8 cellular contexts compared by ENCODE assay signal in genomic region chr2:86622409-86622877, GRCh38. TPM values are rescaled to one million over a fixed set of nuclear protein-coding genes. Genes with fewer than 3 reads are reported as not detected.
DNase-seq lines count a peak whose midpoint lies in the region; ATAC-seq, FAIRE-seq and TF ChIP-seq lines count a peak whose summit lies in the region.

No MANE protein-coding gene starts in this region.

- H3K36me3 ChIP-seq in Panc1 (ENCODE audit: control insufficient read depth, insufficient read depth, low read length) (peaks cover 20% of the 10 kb centered on the region), iPS-18a (ENCODE audit: control insufficient read depth, low read depth, low read length) (peaks cover 4% of the 10 kb centered on the region), small intestine (ENCODE audit: control insufficient read depth in 2 of 2, insufficient read depth in 2 of 2, low read length in 2 of 2) (peaks cover 0 to 4% of the 10 kb centered on the region in 2 donors)

- CTCF ChIA-PET in Panc1 (lab: Charles Lee) = no interaction called here

- ATAC-seq in Panc1 = no peak
- no peak for ATAC-seq in HG03565 (IDR thresholded peaks at IDR 0.05; ENCODE audit: unreplicated experiment)
- no peak for ATAC-seq in GM21529 (IDR thresholded peaks at IDR 0.05; ENCODE audit: unreplicated experiment)

- POLR2A ChIA-PET in Panc1 (lab: Charles Lee) = no interaction called here

- no TSS peak for BruUV-seq in Panc1 (replicated peaks; lab: Mats Ljungman, UMichigan)

- WGBS in small intestine, 3 donors = 0 to 1% (median 1%) methylated on average over 13 of the region's 13 CpGs

- intact Hi-C loops in Panc1 (cut with micrococcal nuclease; ENCODE audit: unreplicated experiment) = no loop called here

- TF ChIP-seq CTCF in Panc1 (IDR thresholded peaks at IDR 0.05) (no peak), astrocyte of the spinal cord (IDR thresholded peaks at IDR 0.05; ENCODE audit: low read depth, low read length) (no peak)

- H3K4me3 ChIP-seq in Panc1 (ENCODE audit: low read depth in 2 of 2, low read length in 2 of 2) (peak overlapping the region; percentile 97 to 99), astrocyte of the spinal cord (ENCODE audit: low read depth, low read length) (peak overlapping the region; percentile 88), iPS-18a (ENCODE audit: low read length) (peak overlapping the region; percentile 83), small intestine (ENCODE audit: low read depth in 1 of 2, low read length in 2 of 2) (peak overlapping the region; percentile 68 to 89)

- H3K4me1 ChIP-seq in Panc1 (ENCODE audit: control insufficient read depth, insufficient read depth, low read length) (peaks cover 12% of the 10 kb centered on the region), iPS-18a (ENCODE audit: control insufficient read depth, low read depth, low read length) (peaks cover 8% of the 10 kb centered on the region), small intestine (ENCODE audit: control insufficient read depth in 2 of 2, insufficient read depth in 1 of 2, low read depth in 1 of 2, low read length in 1 of 2) (no peaks in the 10 kb centered on the region)

- H3K9ac ChIP-seq in iPS-18a (ENCODE audit: low read length) = peak overlapping the region; percentile 68

- DNase-seq in activated CD8-positive, alpha-beta memory T cell treated with anti-CD3 and anti-CD28 coated beads, Interleukin-2, amount 50 U/mL, for 48 hours = peak; percentile 62
- DNase-seq in activated CD8-positive, alpha-beta memory T cell treated with anti-CD3 and anti-CD28 coated beads for 24 hours = no peak
- DNase-seq in Panc1 (ENCODE audit: low read depth, low spot score) (no peak), astrocyte of the spinal cord (ENCODE audit: low read depth, low spot score) (peak; percentile 7), small intestine (peak; percentile 48)

- H3K9me3 ChIP-seq in Panc1 (ENCODE audit: control insufficient read depth, insufficient read depth, low read depth, low read length) (no peaks in the 10 kb centered on the region), iPS-18a (ENCODE audit: control insufficient read depth, low read depth, low read length) (no peaks in the 10 kb centered on the region), small intestine (ENCODE audit: control insufficient read depth, low read depth) (no peaks in the 10 kb centered on the region)

- FAIRE-seq in small intestine (lab: Jason Lieb, UNC) = no peak

- no peaks in the 10 kb centered on the region for H3K27me3 ChIP-seq in Panc1 (ENCODE audit: control insufficient read depth, insufficient read depth, low read length)
- H3K27me3 ChIP-seq in iPS-18a (ENCODE audit: control insufficient read depth, insufficient read depth, low read length) = peaks cover 10% of the 10 kb centered on the region
- no peaks in the 10 kb centered on the region for H3K27me3 ChIP-seq in small intestine (ENCODE audit: control insufficient read depth in 2 of 2, insufficient read depth in 2 of 2, low read length in 2 of 2)

- in situ Hi-C loops in Panc1 (cut with HindIII; ENCODE audit: low pct_unique_long_range_greater_than_20kb, low sequenced_read_pairs) = no loop called here
- in situ Hi-C loops in astrocyte of the spinal cord (cut with HindIII; ENCODE audit: low sequenced_read_pairs) = no loop called here

- H3K27ac ChIP-seq in Panc1 (ENCODE audit: low read length) (peak overlapping the region; percentile 94), iPS-18a (ENCODE audit: low read length) (no peak overlapping the region), small intestine (ENCODE audit: low read depth in 1 of 2, low read length in 1 of 2) (peak overlapping the region; percentile 97 to 100)

RNA-seq across cellular contexts. Expression of gene RNF103, which starts 1.2 kb away (rescaled TPM):
- 37.6 TPM for total RNA-seq in Panc1 (2021; ENCODE audit: unreplicated experiment)
- 16.8 TPM for polyA plus RNA-seq in Panc1 (2012; ENCODE audit: insufficient read length)
- polyA plus RNA-seq in small intestine = 10 to 100 TPM; 22.0 to 41.8 (median 23.5) TPM

RNA-seq across cellular contexts. Expression of gene CHMP3, which starts 59.2 kb away (rescaled TPM):
- total RNA-seq in Panc1 (2021; ENCODE audit: unreplicated experiment) = 129 TPM
- 94.9 TPM for polyA plus RNA-seq in Panc1 (2012; ENCODE audit: insufficient read length)
- 100 to 1,000 TPM; 107 to 125 (median 121) TPM for polyA plus RNA-seq in small intestine

Comparison
In these comparisons a context has a peak if more than half of its experiments do, and no peak if none do; other contexts are left out.
1. DNase-seq: peak in activated CD8-positive, alpha-beta memory T cell treated with anti-CD3 and anti-CD28 coated beads, Interleukin-2, amount 50 U/mL, for 48 hours (single experiment), astrocyte of the spinal cord (single experiment) and small intestine (single experiment); none in activated CD8-positive, alpha-beta memory T cell treated with anti-CD3 and anti-CD28 coated beads for 24 hours (single experiment) and Panc1 (single experiment).
2. Peak in every context shown above with its lines, with median percentiles within 50 percentile points of each other: H3K4me3 ChIP-seq.